8 cellular contexts compared by ENCODE assay signal in genomic region chr1:156592158-156592909, GRCh38. TPM values are rescaled to one million over a fixed set of nuclear protein-coding genes. Genes with fewer than 3 reads are reported as not detected.
DNase-seq lines count a peak whose midpoint lies in the region; ATAC-seq and TF ChIP-seq lines count a peak whose summit lies in the region.

No MANE protein-coding gene starts in this region.

- intact Hi-C loops in Panc1 (cut with micrococcal nuclease; ENCODE audit: unreplicated experiment), result no loop called here

- H3K9ac ChIP-seq in parathyroid adenoma, result peak overlapping the region; percentile 46

- BruUV-seq in Panc1 (replicated peaks; lab: Mats Ljungman, UMichigan), result TSS peak; percentile 82

- no peaks in the 10 kb centered on the region for H3K79me2 ChIP-seq in parathyroid adenoma

- H3K9me3 ChIP-seq in Panc1 (ENCODE audit: control insufficient read depth, insufficient read depth, low read depth, low read length), result no peaks in the 10 kb centered on the region
- no peaks in the 10 kb centered on the region for H3K9me3 ChIP-seq in esophagus (ENCODE audit: control insufficient read depth in 2 of 2, insufficient read depth in 1 of 2, low read depth in 1 of 2, low read length in 1 of 2)
- H3K9me3 ChIP-seq in parathyroid adenoma (ENCODE audit: control insufficient read depth, low read length), result no peaks in the 10 kb centered on the region

- peak overlapping the region; percentile 92 for H3K4me2 ChIP-seq in parathyroid adenoma (ENCODE audit: low read length)

- peak overlapping the region; percentile 83 for H2AFZ ChIP-seq in parathyroid adenoma

- 38 to 43% methylated on average over 16 of the region's 16 CpGs for WGBS in esophagus, 2 donors

- H3K4me3 ChIP-seq in Panc1 (ENCODE audit: low read depth in 2 of 2, low read length in 2 of 2) (peak overlapping the region; percentile 71 to 84), esophagus (ENCODE audit: low read depth in 1 of 2, low read length in 2 of 2) (peak overlapping the region; percentile 62 to 78), parathyroid adenoma (ENCODE audit: low read depth, low read length) (peak overlapping the region; percentile 83)

- in situ Hi-C loops in G401 (cut with HindIII; ENCODE audit: low sequenced_read_pairs), result no loop called here
- in situ Hi-C loops in Panc1 (cut with HindIII; ENCODE audit: low pct_unique_long_range_greater_than_20kb, low sequenced_read_pairs), result no loop called here

- H3K36me3 ChIP-seq in Panc1 (ENCODE audit: control insufficient read depth, insufficient read depth, low read length) (peaks cover 13% of the 10 kb centered on the region), esophagus (ENCODE audit: control insufficient read depth in 2 of 2, insufficient read depth in 2 of 2, low read length in 1 of 2) (peaks cover 7 to 32% of the 10 kb centered on the region in 2 donors), parathyroid adenoma (ENCODE audit: control insufficient read depth, insufficient read depth, low read length) (no peaks in the 10 kb centered on the region)

- ATAC-seq in Panc1 (no peak; the same call in 1 of the 2 replicates), GM21390 (IDR thresholded peaks at IDR 0.05; ENCODE audit: unreplicated experiment) (no peak)

- peak; percentile 7 for DNase-seq in G401 (ENCODE audit: low spot score)
- DNase-seq in Panc1 (ENCODE audit: low read depth, low spot score), result no peak
- DNase-seq in pons (ENCODE audit: low spot score), result no peak
- DNase-seq in iPS-NIHi7 (ENCODE audit: extremely low spot score), result no peak
- no peak for DNase-seq in DMS153 (lab: John Stamatoyannopoulos, UW)

- peaks cover 24% of the 10 kb centered on the region for H3K4me1 ChIP-seq in Panc1 (ENCODE audit: control insufficient read depth, insufficient read depth, low read length)
- peaks cover 0 to 6% of the 10 kb centered on the region in 2 donors for H3K4me1 ChIP-seq in esophagus (ENCODE audit: control insufficient read depth in 2 of 2, insufficient read depth in 2 of 2, low read length in 1 of 2)
- H3K4me1 ChIP-seq in parathyroid adenoma, result peaks cover 4% of the 10 kb centered on the region

- TF ChIP-seq CTCF in Panc1 (IDR thresholded peaks at IDR 0.05), result no peak
- TF ChIP-seq CTCF in parathyroid adenoma (IDR thresholded peaks at IDR 0.05), result no peak

- CTCF ChIA-PET in Panc1 (lab: Charles Lee), result no interaction called here

- POLR2A ChIA-PET in Panc1 (lab: Charles Lee), result interaction anchor here (0.5 to 1.0 kb wide), 2 partner anchors 143 to 147 kb away, joined by 8 to 13 read pairs; no protein-coding TSS in a partner anchor

- H3K27ac ChIP-seq in Panc1 (ENCODE audit: low read length) (peak overlapping the region; percentile 92), esophagus (ENCODE audit: low read depth in 2 of 2, low read length in 1 of 2) (peak overlapping the region in 1 of 2 donors; percentile 92), parathyroid adenoma (peak overlapping the region; percentile 74)

- H3K27me3 ChIP-seq in Panc1 (ENCODE audit: control insufficient read depth, insufficient read depth, low read length), result no peaks in the 10 kb centered on the region
- H3K27me3 ChIP-seq in esophagus (ENCODE audit: control insufficient read depth in 1 of 2, insufficient read depth in 2 of 2, low read length in 2 of 2), result no peaks in the 10 kb centered on the region
- no peaks in the 10 kb centered on the region for H3K27me3 ChIP-seq in parathyroid adenoma (ENCODE audit: control insufficient read depth, insufficient read depth, low read length)

RNA-seq across cellular contexts. Expression of gene NAXE, which starts 0.8 kb away (rescaled TPM):
- total RNA-seq in G401 (2014; rRNA removed; shearing (Covaris generic)), result 103 and 112 TPM in 2 replicates
- 211 TPM for total RNA-seq in Panc1 (2021; ENCODE audit: unreplicated experiment)
- polyA plus RNA-seq in Panc1 (2012; ENCODE audit: insufficient read length), result 269 TPM
- polyA plus RNA-seq in esophagus, result 10 to 100 TPM; 29.9 to 70.9 TPM

RNA-seq across cellular contexts. Expression of gene GPATCH4, which starts 8.9 kb away (rescaled TPM):
- 13.7 and 25.4 TPM in 2 replicates for total RNA-seq in G401 (2014; rRNA removed; shearing (Covaris generic))
- total RNA-seq in Panc1 (2021; ENCODE audit: unreplicated experiment), result 44.4 TPM
- 39.2 TPM for polyA plus RNA-seq in Panc1 (2012; ENCODE audit: insufficient read length)
- polyA plus RNA-seq in esophagus, result 10 to 100 TPM; 14.3 to 20.8 TPM

RNA-seq across cellular contexts. Expression of gene TTC24, which starts 12.8 kb away (rescaled TPM):
- total RNA-seq in G401 (2014; rRNA removed; shearing (Covaris generic)), result not detected in 2 replicates
- total RNA-seq in Panc1 (2021; ENCODE audit: unreplicated experiment), result not detected
- polyA plus RNA-seq in Panc1 (2012; ENCODE audit: insufficient read length), result not detected
- polyA plus RNA-seq in esophagus, result under 1 TPM in 1 of 2 donors, not detected in 1; 0.08 TPM

RNA-seq across cellular contexts. Expression of gene IQGAP3, which starts 20.0 kb away (rescaled TPM):
- total RNA-seq in G401 (2014; rRNA removed; shearing (Covaris generic)), result 13.4 and 16.9 TPM in 2 replicates
- total RNA-seq in Panc1 (2021; ENCODE audit: unreplicated experiment), result 25.6 TPM
- 10.8 TPM for polyA plus RNA-seq in Panc1 (2012; ENCODE audit: insufficient read length)
- polyA plus RNA-seq in esophagus, result 1 to 10 TPM; 3.8 to 7.8 TPM

RNA-seq across cellular contexts. Expression of gene HAPLN2, which starts 26.9 kb away (rescaled TPM):
- 0.25 and 0.44 TPM in 2 replicates for total RNA-seq in G401 (2014; rRNA removed; shearing (Covaris generic))
- total RNA-seq in Panc1 (2021; ENCODE audit: unreplicated experiment), result 0.21 TPM
- 0.44 TPM for polyA plus RNA-seq in Panc1 (2012; ENCODE audit: insufficient read length)
- polyA plus RNA-seq in esophagus, result under 1 TPM; 0.14 to 0.28 TPM
